In the genomic region with DNA sequence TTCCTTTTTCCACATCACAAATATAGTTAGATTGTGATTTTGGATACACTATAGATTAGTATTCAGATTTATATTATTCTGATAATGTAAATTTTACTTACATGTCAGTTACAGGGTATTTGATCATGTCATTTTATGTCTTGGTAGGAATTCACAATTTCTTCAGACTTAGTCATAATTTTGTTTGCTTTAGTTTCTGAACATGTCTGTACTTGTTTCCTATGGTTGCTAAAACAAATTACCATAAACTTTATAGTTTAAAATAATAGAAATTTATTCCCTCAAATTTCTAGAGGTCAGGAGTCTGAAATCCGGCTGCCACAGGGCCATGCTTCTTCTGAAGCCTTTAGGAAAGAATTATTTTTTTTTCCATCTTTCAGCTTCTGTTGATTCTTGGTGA, we compare ENCODE assay signal across 28 cellular contexts.
DNase-seq lines count a peak whose midpoint lies in the region; ATAC-seq and TF ChIP-seq lines count a peak whose summit lies in the region.
"Had no signal": no experiment of that assay in that cellular context is flagged by ENCODE, and none has a peak within 500 bp of the region (broad histone marks: within the 10 kb centered on the region; RNA-seq: fewer than 3 reads in every experiment).

No MANE protein-coding gene starts in this region.

- no peak overlapping the region for H3K27ac ChIP-seq in foreskin keratinocyte
- no peak overlapping the region for H3K27ac ChIP-seq in colonic mucosa
- H3K27ac ChIP-seq: KMS-11, SK-N-MC had no signal

- H3K9ac ChIP-seq in colonic mucosa (ENCODE audit: low read depth in 2 of 2, low read length in 2 of 2), result no peak overlapping the region
- H3K9ac ChIP-seq: KMS-11 had no signal

- in situ Hi-C loops in astrocyte of the spinal cord (cut with HindIII; ENCODE audit: low sequenced_read_pairs), result no loop called here

- H3K4me1 ChIP-seq in foreskin keratinocyte (no peaks in the 10 kb centered on the region), colonic mucosa (no peaks in the 10 kb centered on the region)

- intact Hi-C loops in activated CD4-positive, alpha-beta T cell treated with anti-CD3 and anti-CD28 coated beads, Interleukin-2, amount 10 ng/mL, durations not matched to agents 24 days and 14 days (cut with micrococcal nuclease), result no loop called here
- intact Hi-C loops in colonic mucosa (cut with DNase I), result no loop called here

- no peak overlapping the region for H3K27ac Mint-ChIP-seq in activated CD4-positive, alpha-beta T cell treated with anti-CD3 and anti-CD28 coated beads, Interleukin-2, amount 10 ng/mL, durations not matched to agents 24 days and 14 days
- H3K27ac Mint-ChIP-seq: CD4-positive, alpha-beta memory T cell; IgD-negative memory B cell had no signal

- DNase-seq in HS-5 (ENCODE audit: low read depth) (peak; percentile 11), RKO (ENCODE audit: low spot score) (peak; percentile 1), astrocyte of the spinal cord (ENCODE audit: low read depth, low spot score) (peak; percentile 3), foreskin keratinocyte (peak; percentile 28 to 56), colonic mucosa (no peak), NOMO-1 (lab: John Stamatoyannopoulos, UW; ENCODE audit: unreplicated experiment in 2 of 2) (no peak)
- DNase-seq in activated CD4-positive, alpha-beta T cell treated with anti-CD3 and anti-CD28 coated beads, Interleukin-2, amount 10 ng/mL, durations not matched to agents 24 days and 14 days, result no peak
- DNase-seq: C1 segment of cervical spinal cord; CD4-positive, alpha-beta memory T cell; COR-L47; DMS 273 treated with DMSO at 0.1 percent for 48 hours; DMS79; EL; GDM1; HCEC 1CT; NCI-H1092; NCI-H1417 treated with DMSO at 0.1 percent for 48 hours; NCI-H187; NCI-H2081 treated with DMSO at 0.1 percent for 48 hours; NCI-H2171; NCI-H226; NCI-H510A; SIG-M5 had no signal

- no peaks in the 10 kb centered on the region for H3K4me1 Mint-ChIP-seq in activated CD4-positive, alpha-beta T cell treated with anti-CD3 and anti-CD28 coated beads, Interleukin-2, amount 10 ng/mL, durations not matched to agents 24 days and 14 days
- H3K4me1 Mint-ChIP-seq: CD4-positive, alpha-beta memory T cell; IgD-negative memory B cell had no signal

- H3K36me3 Mint-ChIP-seq in activated CD4-positive, alpha-beta T cell treated with anti-CD3 and anti-CD28 coated beads, Interleukin-2, amount 10 ng/mL, durations not matched to agents 24 days and 14 days (ENCODE audit: low read depth), result no peaks in the 10 kb centered on the region
- H3K36me3 Mint-ChIP-seq: CD4-positive, alpha-beta memory T cell; IgD-negative memory B cell had no signal

- H3K36me3 ChIP-seq in colonic mucosa, result no peaks in the 10 kb centered on the region

- H3K27me3 Mint-ChIP-seq in activated CD4-positive, alpha-beta T cell treated with anti-CD3 and anti-CD28 coated beads, Interleukin-2, amount 10 ng/mL, durations not matched to agents 24 days and 14 days, result no peaks in the 10 kb centered on the region
- H3K27me3 Mint-ChIP-seq: CD4-positive, alpha-beta memory T cell; IgD-negative memory B cell had no signal

- no peaks in the 10 kb centered on the region for H3K27me3 ChIP-seq in foreskin keratinocyte
- H3K27me3 ChIP-seq in colonic mucosa, result no peaks in the 10 kb centered on the region

- TF ChIP-seq CTCF in astrocyte of the spinal cord (IDR thresholded peaks at IDR 0.05; ENCODE audit: low read depth, low read length) (no peak), foreskin keratinocyte (conservative IDR thresholded peaks at IDR 0.05) (no peak), colonic mucosa (IDR thresholded peaks at IDR 0.05) (no peak)

- H3K9me3 ChIP-seq in colonic mucosa, result peaks cover 3% of the 10 kb centered on the region

- no peak for ATAC-seq in foreskin keratinocyte
- ATAC-seq in GM18873 (IDR thresholded peaks at IDR 0.05; ENCODE audit: low FRiP score, unreplicated experiment), result no peak
- ATAC-seq: GM12878 had no signal

- H3K9me3 Mint-ChIP-seq in activated CD4-positive, alpha-beta T cell treated with anti-CD3 and anti-CD28 coated beads, Interleukin-2, amount 10 ng/mL, durations not matched to agents 24 days and 14 days, result peaks cover 7% of the 10 kb centered on the region

- H3K4me3 ChIP-seq in astrocyte of the spinal cord (ENCODE audit: low read depth, low read length) (no peak overlapping the region), colonic mucosa (no peak overlapping the region)
- H3K4me3 ChIP-seq: GM12878, SK-N-MC had no signal

- H3K4me3 Mint-ChIP-seq in activated CD4-positive, alpha-beta T cell treated with anti-CD3 and anti-CD28 coated beads, Interleukin-2, amount 10 ng/mL, durations not matched to agents 24 days and 14 days, result no peak overlapping the region
- H3K4me3 Mint-ChIP-seq: CD4-positive, alpha-beta memory T cell; IgD-negative memory B cell had no signal

Comparison
In these comparisons a context has a peak if more than half of its experiments do, and no peak if none do; other contexts are left out.
1. DNase-seq: peak in HS-5 (single experiment), RKO (single experiment), astrocyte of the spinal cord (single experiment) and foreskin keratinocyte (2 of 2); none in activated CD4-positive, alpha-beta T cell treated with anti-CD3 and anti-CD28 coated beads, Interleukin-2, amount 10 ng/mL, durations not matched to agents 24 days and 14 days (single experiment), colonic mucosa (single experiment) and NOMO-1 (0 of 2).